ENCODE assay signal across 8 cellular contexts in the genomic region with DNA sequence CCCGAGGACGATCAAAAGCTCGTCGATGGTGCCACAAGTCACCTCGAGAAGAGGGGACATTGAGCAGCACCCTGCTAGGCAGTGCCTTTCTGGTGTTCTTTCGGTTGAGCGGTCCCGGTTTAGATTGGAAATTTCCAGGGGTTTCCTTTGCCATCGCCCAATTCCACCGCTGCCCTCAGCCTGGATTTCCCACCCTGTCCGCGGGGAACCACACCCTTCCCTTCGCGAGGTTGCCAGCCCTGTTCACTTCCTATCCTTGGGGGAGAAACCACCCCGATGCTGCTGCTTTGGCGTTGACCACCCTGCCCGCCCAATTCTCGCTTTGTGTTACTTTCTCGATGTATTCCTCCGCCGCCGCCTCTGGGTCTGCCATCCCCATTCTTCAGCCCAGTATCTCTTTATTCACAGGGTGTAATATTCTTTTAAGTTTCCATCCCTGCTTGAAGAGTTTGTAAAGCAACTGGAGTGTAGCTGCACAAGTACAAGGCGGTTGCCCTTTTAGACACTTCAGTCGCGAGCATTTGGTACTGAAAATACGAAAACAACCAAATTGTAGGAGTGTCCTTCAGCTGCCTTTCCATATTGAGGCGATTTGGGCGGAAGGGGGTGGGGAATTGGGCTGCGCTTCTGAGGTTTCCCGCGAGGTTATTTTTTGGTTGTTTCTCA. TPM values are rescaled to one million over a fixed set of nuclear protein-coding genes. Genes with fewer than 3 reads are reported as not detected.
A peak's percentile ranks its signal among the peaks of the same experiment; 100 is the strongest.
DNase-seq lines count a peak whose midpoint lies in the region; ATAC-seq and TF ChIP-seq lines count a peak whose summit lies in the region.

No MANE protein-coding gene starts in this region.

- H3K79me2 ChIP-seq in DND-41 (ENCODE audit: insufficient read depth, low read length): peaks cover 67% of the 10 kb centered on the region

- H3K9me3 ChIP-seq in DND-41 (ENCODE audit: insufficient read depth, low read length, severe bottlenecking) (no peaks in the 10 kb centered on the region), skeletal muscle tissue (ENCODE audit: control insufficient read depth in 3 of 3, low read length in 3 of 3) (no peaks in the 10 kb centered on the region)

- peaks cover 53% of the 10 kb centered on the region for H3K4me1 ChIP-seq in DND-41 (ENCODE audit: insufficient read depth, low read length)
- peaks cover 2 to 13% (median 10%) of the 10 kb centered on the region in 3 donors for H3K4me1 ChIP-seq in skeletal muscle tissue (ENCODE audit: control insufficient read depth in 3 of 3, insufficient read depth in 3 of 3, low read length in 3 of 3)

- peaks cover 2% of the 10 kb centered on the region for H3K9me3 Mint-ChIP-seq in T-helper 2 cell treated with Interferon-gamma antibody and Interleukin-4, amounts not matched to agents 5 μg/mL and 100 μg/mL, for 36 hours

- ATAC-seq in DND-41 (ENCODE audit: insufficient read depth, low read depth): peak; percentile 36
- no peak for ATAC-seq in HG02885 (IDR thresholded peaks at IDR 0.05; ENCODE audit: poor library complexity, unreplicated experiment)
- ATAC-seq in HG03457 (IDR thresholded peaks at IDR 0.05; ENCODE audit: unreplicated experiment): no peak

- H3K4me1 Mint-ChIP-seq in T-helper 2 cell treated with Interferon-gamma antibody and Interleukin-4, amounts not matched to agents 5 μg/mL and 100 μg/mL, for 36 hours (ENCODE audit: low read depth): peaks cover 26% of the 10 kb centered on the region

- H2AFZ ChIP-seq in DND-41 (ENCODE audit: low read depth, low read length): peak overlapping the region; percentile 71; the same call in 1 of the 2 replicates

- no peaks in the 10 kb centered on the region for H3K27me3 Mint-ChIP-seq in T-helper 2 cell treated with Interferon-gamma antibody and Interleukin-4, amounts not matched to agents 5 μg/mL and 100 μg/mL, for 36 hours (ENCODE audit: low read depth)

- H3K36me3 Mint-ChIP-seq in T-helper 2 cell treated with Interferon-gamma antibody and Interleukin-4, amounts not matched to agents 5 μg/mL and 100 μg/mL, for 36 hours (ENCODE audit: low read depth): peaks cover 33% of the 10 kb centered on the region

- H3K4me2 ChIP-seq in DND-41 (ENCODE audit: insufficient read depth, low read length): peak overlapping the region; percentile 92

- peak; percentile 68 for DNase-seq in DND-41
- peak; percentile 67 for DNase-seq in M059J (ENCODE audit: low read depth)
- DNase-seq in T-helper 2 cell treated with Interferon-gamma antibody and Interleukin-4, amounts not matched to agents 5 μg/mL and 100 μg/mL, for 36 hours (ENCODE audit: low spot score): peak; percentile 61
- DNase-seq in brain microvascular endothelial cell: peak; percentile 45
- DNase-seq in iPS-NIHi11 (ENCODE audit: low spot score): peak; percentile 16

- H3K9ac ChIP-seq in DND-41 (ENCODE audit: low read depth, low read length) (peak overlapping the region; percentile 81), skeletal muscle tissue (ENCODE audit: low read depth in 1 of 3, low read length in 3 of 3) (peak overlapping the region; percentile 92 to 93 (median 93))

- TF ChIP-seq CTCF in DND-41 (IDR thresholded peaks at IDR 0.05; ENCODE audit: borderline replicate concordance, extremely low read depth, low read length, poor library complexity, severe bottlenecking) (no peak), brain microvascular endothelial cell (IDR thresholded peaks at IDR 0.05; ENCODE audit: low read depth, low read length, missing control alignments) (no peak)

- peaks cover 46% of the 10 kb centered on the region for H4K20me1 ChIP-seq in DND-41 (ENCODE audit: insufficient read depth, low read length)

- H3K4me3 Mint-ChIP-seq in T-helper 2 cell treated with Interferon-gamma antibody and Interleukin-4, amounts not matched to agents 5 μg/mL and 100 μg/mL, for 36 hours: peak overlapping the region; percentile 96

- in situ Hi-C loops in brain microvascular endothelial cell (cut with HindIII; ENCODE audit: low pct_ligation_motif_present, low sequenced_read_pairs): no loop called here

- peak overlapping the region; percentile 98 for H3K27ac ChIP-seq in DND-41 (ENCODE audit: low read length)
- peak overlapping the region; percentile 77 for H3K27ac ChIP-seq in brain microvascular endothelial cell
- peak overlapping the region; percentile 87 for H3K27ac ChIP-seq in skeletal muscle tissue (ENCODE audit: low read depth, low read length)

- H3K27me3 ChIP-seq in DND-41 (ENCODE audit: insufficient read depth, low read length, poor library complexity): no peaks in the 10 kb centered on the region
- H3K27me3 ChIP-seq in brain microvascular endothelial cell (replicated peaks): no peaks in the 10 kb centered on the region
- H3K27me3 ChIP-seq in skeletal muscle tissue (ENCODE audit: control insufficient read depth in 3 of 3, insufficient read depth in 3 of 3, low read length in 3 of 3): no peaks in the 10 kb centered on the region

- H3K27ac Mint-ChIP-seq in T-helper 2 cell treated with Interferon-gamma antibody and Interleukin-4, amounts not matched to agents 5 μg/mL and 100 μg/mL, for 36 hours: peak overlapping the region; percentile 99

- H3K4me3 ChIP-seq in DND-41 (ENCODE audit: low read depth in 1 of 2, low read length in 2 of 2): peak overlapping the region; percentile 51 to 70
- peak overlapping the region; percentile 88 for H3K4me3 ChIP-seq in brain microvascular endothelial cell (ENCODE audit: low read depth, low read length)
- peak overlapping the region; percentile 94 to 99 (median 95) for H3K4me3 ChIP-seq in skeletal muscle tissue (ENCODE audit: low read length in 3 of 3)

- H3K36me3 ChIP-seq in DND-41 (ENCODE audit: insufficient read depth, low read length) (peaks cover 23% of the 10 kb centered on the region), brain microvascular endothelial cell (replicated peaks) (no peaks in the 10 kb centered on the region), skeletal muscle tissue (ENCODE audit: control insufficient read depth in 3 of 3, insufficient read depth in 3 of 3, low read length in 3 of 3) (peaks cover 0 to 2% (median 0%) of the 10 kb centered on the region in 3 donors)

RNA-seq across cellular contexts. Expression of gene OGT, which starts 1.1 kb away (rescaled TPM):
- total RNA-seq in M059J (2014; rRNA removed; shearing (Covaris generic)): 52.7 and 67.6 TPM in 2 replicates
- total RNA-seq in skeletal muscle tissue: 123 TPM

RNA-seq across cellular contexts. Expression of gene GCNA, which starts 44.3 kb away (rescaled TPM):
- total RNA-seq in M059J (2014; rRNA removed; shearing (Covaris generic)): 0.20 and 1.0 TPM in 2 replicates
- 2.6 TPM for total RNA-seq in skeletal muscle tissue

Comparison
In these comparisons a context has a peak if more than half of its experiments do, and no peak if none do; other contexts are left out.
1. DNase-seq: peak in every context shown above with its lines; median percentile 68 in DND-41; 67 in M059J; 61 in T-helper 2 cell treated with Interferon-gamma antibody and Interleukin-4, amounts not matched to agents 5 μg/mL and 100 μg/mL, for 36 hours; 45 in brain microvascular endothelial cell; 16 in iPS-NIHi11.